1 cellular context compared by ENCODE assay signal in the genomic region with DNA sequence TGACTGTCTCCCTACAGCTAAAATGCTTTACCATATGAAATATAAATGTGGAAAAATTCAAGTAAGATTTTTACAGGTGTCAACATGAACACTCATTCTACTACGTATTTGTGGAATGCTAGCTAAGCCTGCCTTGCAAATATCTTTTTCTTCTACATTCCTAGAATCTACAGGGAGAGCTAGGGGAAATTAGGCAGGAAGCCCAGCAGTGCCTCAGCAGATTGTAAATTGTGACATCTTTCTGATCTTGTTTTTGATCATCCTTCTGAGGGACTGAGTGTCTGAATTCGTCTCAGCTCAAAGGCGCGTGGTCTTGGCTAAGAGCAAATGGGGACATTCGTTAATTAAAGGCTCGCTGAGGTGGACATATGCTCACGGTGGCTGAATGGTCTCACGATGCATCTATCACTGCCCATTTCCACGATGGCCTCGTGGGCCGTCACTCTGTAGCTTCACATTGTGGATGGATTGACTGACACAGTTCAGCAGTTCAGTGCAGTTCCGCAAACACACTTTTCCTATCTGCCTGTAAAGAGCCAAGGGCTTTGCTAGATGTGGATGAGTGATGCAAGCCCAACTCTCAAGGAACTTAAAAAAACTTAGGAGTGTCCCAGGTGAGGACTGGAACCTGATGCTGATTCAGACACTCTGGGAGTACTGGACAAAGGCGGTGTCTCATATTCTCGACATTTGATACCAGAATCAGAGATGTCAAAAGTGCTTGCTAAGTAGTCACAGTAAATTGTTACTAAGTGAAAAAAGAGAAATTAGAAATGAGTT.
TF ChIP-seq lines count a peak whose summit lies in the region.

No MANE protein-coding gene starts in this region.

TF ChIP-seq in GM23338, 12 proteins besides CTCF, POLR2A, EP300 and RAD21 (continued from another document):
- TF ChIP-seq, protein P1, sequence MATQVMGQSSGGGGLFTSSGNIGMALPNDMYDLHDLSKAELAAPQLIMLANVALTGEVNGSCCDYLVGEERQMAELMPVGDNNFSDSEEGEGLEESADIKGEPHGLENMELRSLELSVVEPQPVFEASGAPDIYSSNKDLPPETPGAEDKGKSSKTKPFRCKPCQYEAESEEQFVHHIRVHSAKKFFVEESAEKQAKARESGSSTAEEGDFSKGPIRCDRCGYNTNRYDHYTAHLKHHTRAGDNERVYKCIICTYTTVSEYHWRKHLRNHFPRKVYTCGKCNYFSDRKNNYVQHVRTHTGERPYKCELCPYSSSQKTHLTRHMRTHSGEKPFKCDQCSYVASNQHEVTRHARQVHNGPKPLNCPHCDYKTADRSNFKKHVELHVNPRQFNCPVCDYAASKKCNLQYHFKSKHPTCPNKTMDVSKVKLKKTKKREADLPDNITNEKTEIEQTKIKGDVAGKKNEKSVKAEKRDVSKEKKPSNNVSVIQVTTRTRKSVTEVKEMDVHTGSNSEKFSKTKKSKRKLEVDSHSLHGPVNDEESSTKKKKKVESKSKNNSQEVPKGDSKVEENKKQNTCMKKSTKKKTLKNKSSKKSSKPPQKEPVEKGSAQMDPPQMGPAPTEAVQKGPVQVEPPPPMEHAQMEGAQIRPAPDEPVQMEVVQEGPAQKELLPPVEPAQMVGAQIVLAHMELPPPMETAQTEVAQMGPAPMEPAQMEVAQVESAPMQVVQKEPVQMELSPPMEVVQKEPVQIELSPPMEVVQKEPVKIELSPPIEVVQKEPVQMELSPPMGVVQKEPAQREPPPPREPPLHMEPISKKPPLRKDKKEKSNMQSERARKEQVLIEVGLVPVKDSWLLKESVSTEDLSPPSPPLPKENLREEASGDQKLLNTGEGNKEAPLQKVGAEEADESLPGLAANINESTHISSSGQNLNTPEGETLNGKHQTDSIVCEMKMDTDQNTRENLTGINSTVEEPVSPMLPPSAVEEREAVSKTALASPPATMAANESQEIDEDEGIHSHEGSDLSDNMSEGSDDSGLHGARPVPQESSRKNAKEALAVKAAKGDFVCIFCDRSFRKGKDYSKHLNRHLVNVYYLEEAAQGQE (IDR thresholded peaks at IDR 0.05; ENCODE audit: unreplicated experiment) = no peak
- TF ChIP-seq POLR2AphosphoS5 (IDR thresholded peaks at IDR 0.05; ENCODE audit: low read depth) (no peak), STAT1 (IDR thresholded peaks at IDR 0.05; ENCODE audit: unreplicated experiment) (no peak)
- TF ChIP-seq, protein P2, sequence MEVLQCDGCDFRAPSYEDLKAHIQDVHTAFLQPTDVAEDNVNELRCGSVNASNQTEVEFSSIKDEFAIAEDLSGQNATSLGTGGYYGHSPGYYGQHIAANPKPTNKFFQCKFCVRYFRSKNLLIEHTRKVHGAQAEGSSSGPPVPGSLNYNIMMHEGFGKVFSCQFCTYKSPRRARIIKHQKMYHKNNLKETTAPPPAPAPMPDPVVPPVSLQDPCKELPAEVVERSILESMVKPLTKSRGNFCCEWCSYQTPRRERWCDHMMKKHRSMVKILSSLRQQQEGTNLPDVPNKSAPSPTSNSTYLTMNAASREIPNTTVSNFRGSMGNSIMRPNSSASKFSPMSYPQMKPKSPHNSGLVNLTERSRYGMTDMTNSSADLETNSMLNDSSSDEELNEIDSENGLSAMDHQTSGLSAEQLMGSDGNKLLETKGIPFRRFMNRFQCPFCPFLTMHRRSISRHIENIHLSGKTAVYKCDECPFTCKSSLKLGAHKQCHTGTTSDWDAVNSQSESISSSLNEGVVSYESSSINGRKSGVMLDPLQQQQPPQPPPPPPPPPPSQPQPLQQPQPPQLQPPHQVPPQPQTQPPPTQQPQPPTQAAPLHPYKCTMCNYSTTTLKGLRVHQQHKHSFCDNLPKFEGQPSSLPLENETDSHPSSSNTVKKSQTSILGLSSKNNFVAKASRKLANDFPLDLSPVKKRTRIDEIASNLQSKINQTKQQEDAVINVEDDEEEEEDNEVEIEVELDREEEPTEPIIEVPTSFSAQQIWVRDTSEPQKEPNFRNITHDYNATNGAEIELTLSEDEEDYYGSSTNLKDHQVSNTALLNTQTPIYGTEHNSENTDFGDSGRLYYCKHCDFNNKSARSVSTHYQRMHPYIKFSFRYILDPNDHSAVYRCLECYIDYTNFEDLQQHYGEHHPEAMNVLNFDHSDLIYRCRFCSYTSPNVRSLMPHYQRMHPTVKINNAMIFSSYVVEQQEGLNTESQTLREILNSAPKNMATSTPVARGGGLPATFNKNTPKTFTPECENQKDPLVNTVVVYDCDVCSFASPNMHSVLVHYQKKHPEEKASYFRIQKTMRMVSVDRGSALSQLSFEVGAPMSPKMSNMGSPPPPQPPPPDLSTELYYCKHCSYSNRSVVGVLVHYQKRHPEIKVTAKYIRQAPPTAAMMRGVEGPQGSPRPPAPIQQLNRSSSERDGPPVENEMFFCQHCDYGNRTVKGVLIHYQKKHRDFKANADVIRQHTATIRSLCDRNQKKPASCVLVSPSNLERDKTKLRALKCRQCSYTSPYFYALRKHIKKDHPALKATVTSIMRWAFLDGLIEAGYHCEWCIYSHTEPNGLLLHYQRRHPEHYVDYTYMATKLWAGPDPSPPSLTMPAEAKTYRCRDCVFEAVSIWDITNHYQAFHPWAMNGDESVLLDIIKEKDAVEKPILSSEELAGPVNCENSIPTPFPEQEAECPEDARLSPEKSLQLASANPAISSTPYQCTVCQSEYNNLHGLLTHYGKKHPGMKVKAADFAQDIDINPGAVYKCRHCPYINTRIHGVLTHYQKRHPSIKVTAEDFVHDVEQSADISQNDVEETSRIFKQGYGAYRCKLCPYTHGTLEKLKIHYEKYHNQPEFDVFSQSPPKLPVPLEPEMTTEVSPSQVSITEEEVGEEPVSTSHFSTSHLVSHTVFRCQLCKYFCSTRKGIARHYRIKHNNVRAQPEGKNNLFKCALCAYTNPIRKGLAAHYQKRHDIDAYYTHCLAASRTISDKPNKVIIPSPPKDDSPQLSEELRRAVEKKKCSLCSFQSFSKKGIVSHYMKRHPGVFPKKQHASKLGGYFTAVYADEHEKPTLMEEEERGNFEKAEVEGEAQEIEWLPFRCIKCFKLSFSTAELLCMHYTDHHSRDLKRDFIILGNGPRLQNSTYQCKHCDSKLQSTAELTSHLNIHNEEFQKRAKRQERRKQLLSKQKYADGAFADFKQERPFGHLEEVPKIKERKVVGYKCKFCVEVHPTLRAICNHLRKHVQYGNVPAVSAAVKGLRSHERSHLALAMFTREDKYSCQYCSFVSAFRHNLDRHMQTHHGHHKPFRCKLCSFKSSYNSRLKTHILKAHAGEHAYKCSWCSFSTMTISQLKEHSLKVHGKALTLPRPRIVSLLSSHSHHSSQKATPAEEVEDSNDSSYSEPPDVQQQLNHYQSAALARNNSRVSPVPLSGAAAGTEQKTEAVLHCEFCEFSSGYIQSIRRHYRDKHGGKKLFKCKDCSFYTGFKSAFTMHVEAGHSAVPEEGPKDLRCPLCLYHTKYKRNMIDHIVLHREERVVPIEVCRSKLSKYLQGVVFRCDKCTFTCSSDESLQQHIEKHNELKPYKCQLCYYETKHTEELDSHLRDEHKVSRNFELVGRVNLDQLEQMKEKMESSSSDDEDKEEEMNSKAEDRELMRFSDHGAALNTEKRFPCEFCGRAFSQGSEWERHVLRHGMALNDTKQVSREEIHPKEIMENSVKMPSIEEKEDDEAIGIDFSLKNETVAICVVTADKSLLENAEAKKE (CRISPR knock-in tag; IDR thresholded peaks at IDR 0.05) = no peak
